ENCODE assay signal across 17 cellular contexts in genomic region chr18:10784596-10785202, GRCh38.
"Had no signal": no experiment of that assay in that cellular context is flagged by ENCODE, and none has a peak within 500 bp of the region (broad histone marks: within the 10 kb centered on the region; RNA-seq: fewer than 3 reads in every experiment).

No MANE protein-coding gene starts in this region.

- H3K27ac ChIP-seq: foreskin keratinocyte, left ventricle myocardium inferior, ovary, tibial nerve, uterus had no signal

- H3K9me3 Mint-ChIP-seq: activated naive CD4-positive, alpha-beta T cell treated with anti-CD3 and anti-CD28 coated beads, Interleukin-2, amount 50 U/mL, for 72 hours; naive thymus-derived CD4-positive, alpha-beta T cell had no signal

- H3K27ac Mint-ChIP-seq: activated CD8-positive, alpha-beta T cell treated with anti-CD3 and anti-CD28 coated beads, Interleukin-2, amount 10 ng/mL, durations not matched to agents 7 days and 5 days; activated naive CD4-positive, alpha-beta T cell treated with anti-CD3 and anti-CD28 coated beads, Interleukin-2, amount 50 U/mL, for 72 hours; naive thymus-derived CD4-positive, alpha-beta T cell had no signal

- H3K36me3 Mint-ChIP-seq: activated naive CD4-positive, alpha-beta T cell treated with anti-CD3 and anti-CD28 coated beads, Interleukin-2, amount 50 U/mL, for 72 hours; naive thymus-derived CD4-positive, alpha-beta T cell had no signal

- H3K4me1 ChIP-seq: foreskin keratinocyte, left ventricle myocardium inferior, tibial nerve, uterus had no signal

- DNase-seq: activated CD4-positive, alpha-beta T cell treated with anti-CD3 and anti-CD28 coated beads for 48 hours; activated CD8-positive, alpha-beta memory T cell treated with anti-CD3 and anti-CD28 coated beads, Interleukin-2, amount 50 U/mL, for 4 hours; activated CD8-positive, alpha-beta T cell treated with anti-CD3 and anti-CD28 coated beads, Interleukin-2, amount 10 ng/mL, durations not matched to agents 7 days and 5 days; activated effector memory CD4-positive, alpha-beta T cell treated with anti-CD3 and anti-CD28 coated beads, Interleukin-2, amount 50 U/mL, for 16 hours; activated T-cell treated with anti-CD3 and anti-CD28 coated beads, Interleukin-2, amount 50 U/mL, for 48 hours; cortex of kidney; effector CD8-positive, alpha-beta T cell; foreskin keratinocyte; glutamatergic neuron; left ventricle myocardium inferior; mucosa of descending colon; naive thymus-derived CD4-positive, alpha-beta T cell; ovary; stimulated activated CD4-positive, alpha-beta T cell treated with anti-CD3 and anti-CD28 coated beads, Interleukin-1b, Interleukin-23, amount 100 ng/mL, for 48 hours; uterus had no signal

- H3K36me3 ChIP-seq: left ventricle myocardium inferior, ovary, tibial nerve, uterus had no signal

- H3K27me3 ChIP-seq: foreskin keratinocyte, ovary, tibial nerve, uterus had no signal

- H3K9me3 ChIP-seq: left ventricle myocardium inferior, mucosa of descending colon, ovary, tibial nerve, uterus had no signal

- ATAC-seq: activated CD8-positive, alpha-beta T cell treated with anti-CD3 and anti-CD28 coated beads, Interleukin-2, amount 10 ng/mL, durations not matched to agents 7 days and 5 days; activated naive CD4-positive, alpha-beta T cell treated with anti-CD3 and anti-CD28 coated beads, Interleukin-2, amount 50 U/mL, for 72 hours; foreskin keratinocyte; mucosa of descending colon; naive thymus-derived CD4-positive, alpha-beta T cell had no signal

- H3K4me3 Mint-ChIP-seq: activated CD8-positive, alpha-beta T cell treated with anti-CD3 and anti-CD28 coated beads, Interleukin-2, amount 10 ng/mL, durations not matched to agents 7 days and 5 days; naive thymus-derived CD4-positive, alpha-beta T cell had no signal

- H3K4me3 ChIP-seq: left ventricle myocardium inferior, mucosa of descending colon, ovary, tibial nerve, uterus had no signal
